ENCODE assay signal across 15 cellular contexts in genomic region chr3:71893120-71893519, GRCh38.
DNase-seq lines count a peak whose midpoint lies in the region; ATAC-seq, FAIRE-seq and TF ChIP-seq lines count a peak whose summit lies in the region.
"Had no signal": no experiment of that assay in that cellular context is flagged by ENCODE, and none has a peak within 500 bp of the region (broad histone marks: within the 10 kb centered on the region; RNA-seq: fewer than 3 reads in every experiment).

No MANE protein-coding gene starts in this region.

- no peak overlapping the region for H3K4ac ChIP-seq in H1 (replicated peaks; ENCODE audit: insufficient read length, low read depth, low read length)

- H3K9ac ChIP-seq in H1 (replicated peaks in 1 of 4; ENCODE audit: extremely low read depth in 1 of 4, low read depth in 3 of 4, low read length in 3 of 4), result no peak overlapping the region

- no peak overlapping the region for H3K27ac ChIP-seq in H1 (ENCODE audit: low read depth, low read length)

- TF ChIP-seq CTCF in GM12865 (IDR thresholded peaks at IDR 0.05; ENCODE audit: insufficient read depth, low read depth, low read length, missing control alignments) (no peak), H1 (IDR thresholded peaks at IDR 0.05; ENCODE audit: control extremely low read depth in 1 of 3, insufficient read depth in 1 of 3, low read depth in 1 of 3, low read length in 3 of 3) (no peak)

- peak; percentile 64 for ATAC-seq in HG02885 (IDR thresholded peaks at IDR 0.05; ENCODE audit: poor library complexity, unreplicated experiment)
- no peak for ATAC-seq in HG03175 (IDR thresholded peaks at IDR 0.05; ENCODE audit: unreplicated experiment)
- no peak for ATAC-seq in HG03196 (IDR thresholded peaks at IDR 0.05; ENCODE audit: unreplicated experiment)

- no peaks in the 10 kb centered on the region for H3K36me3 ChIP-seq in H1 (ENCODE audit: control insufficient read depth in 2 of 4, insufficient read depth in 4 of 4, low read length in 3 of 4)

- H4K20me1 ChIP-seq in H1 (replicated peaks in 1 of 2; ENCODE audit: control insufficient read depth in 1 of 2, insufficient read depth in 2 of 2, low read length in 2 of 2), result no peaks in the 10 kb centered on the region

- H2AFZ ChIP-seq in H1 (ENCODE audit: low read length), result no peak overlapping the region

- H2BK5ac ChIP-seq in H1 (ENCODE audit: low read depth, low read length), result no peak overlapping the region

- no peak overlapping the region for H2AK5ac ChIP-seq in H1 (ENCODE audit: low read depth, low read length)

- FAIRE-seq in H1 (lab: Jason Lieb, UNC), result no peak
- FAIRE-seq: H54 had no signal

- H3K56ac ChIP-seq in H1 (replicated peaks; ENCODE audit: insufficient read length, low read depth, low read length), result no peak overlapping the region

- no peaks in the 10 kb centered on the region for H3K79me1 ChIP-seq in H1 (ENCODE audit: low read depth, low read length)

- no peak overlapping the region for H3K4me2 ChIP-seq in H1 (ENCODE audit: insufficient read depth in 1 of 2, low read depth in 2 of 2, low read length in 2 of 2)

- no peak overlapping the region for H4K91ac ChIP-seq in H1 (replicated peaks; ENCODE audit: insufficient read length, low read length)

- H4K8ac ChIP-seq in H1 (ENCODE audit: extremely low read depth, insufficient read depth, low read length), result no peak overlapping the region

- H3K27me3 ChIP-seq in H1 (replicated peaks in 1 of 4; ENCODE audit: control insufficient read depth in 3 of 4, extremely low read depth in 1 of 4, insufficient read depth in 3 of 4, low read length in 3 of 4), result no peaks in the 10 kb centered on the region

- H2BK12ac ChIP-seq in H1 (ENCODE audit: low read depth, low read length), result peak overlapping the region; percentile 45; the same call in 1 of the 2 replicates

- H3K4me3 ChIP-seq in GM12865 (ENCODE audit: low read depth, low read length) (no peak overlapping the region), H1 (ENCODE audit: extremely low read depth in 1 of 4, insufficient read depth in 2 of 4, low read depth in 3 of 4, low read length in 4 of 4) (no peak overlapping the region)

- POLR2A ChIA-PET in H1 (lab: Charles Lee; ENCODE audit: partially characterized antibody), result no interaction called here

- no peak for TF ChIP-seq POLR2A in H1 (IDR thresholded peaks at IDR 0.05; ENCODE audit: control extremely low read depth in 1 of 2, low read depth in 2 of 2, low read length in 2 of 2)

- 89% methylated on average over 6 of the region's 6 CpGs; no CpG with 5 or more reads in 1 of the 2 experiments for WGBS in H1 (ENCODE audit: extremely low coverage in 1 of 2, insufficient coverage in 1 of 2, insufficient read length in 1 of 2, insufficient replicate concordance in 2 of 2, low coverage in 1 of 2, low lambda C conversion rate in 2 of 2, missing lambda C conversion rate in 1 of 2), 2 experiments

- no peak overlapping the region for H3K14ac ChIP-seq in H1 (ENCODE audit: insufficient read length)

- no peaks in the 10 kb centered on the region for H3K23me2 ChIP-seq in H1 (ENCODE audit: low read depth, low read length)

- no peak overlapping the region for H2BK15ac ChIP-seq in H1 (ENCODE audit: low read length)

- H3K23ac ChIP-seq in H1 (ENCODE audit: insufficient read length), result no peak overlapping the region

- DNase-seq in GM12865 (ENCODE audit: low read depth) (peak; percentile 25), H1 (ENCODE audit: low read depth in 1 of 2, low spot score in 2 of 2) (no peak), nucleus accumbens (lab: John Stamatoyannopoulos, UW) (peak in 38 of 56 donors; percentile 7 to 83 (median 36)), ACHN (no peak)
- DNase-seq: COR-L47, NCI-H1048, NCI-H146, NCI-H2171, NCI-H446 treated with DMSO at 0.1 percent for 48 hours, NCI-H774, SHP77 treated with DMSO at 0.1 percent for 48 hours had no signal

- no peak for TF ChIP-seq EP300 in H1 (IDR thresholded peaks at IDR 0.05; ENCODE audit: borderline replicate concordance in 1 of 2, low read depth in 2 of 2, low read length in 2 of 2)

- no peak overlapping the region for H2BK20ac ChIP-seq in H1 (ENCODE audit: low read length)

- H3K9me3 ChIP-seq in H1 (ENCODE audit: insufficient read depth in 2 of 2, low read depth in 1 of 2, low read length in 1 of 2), result no peaks in the 10 kb centered on the region

- H3K79me2 ChIP-seq in H1 (ENCODE audit: control insufficient read depth in 1 of 2, insufficient read depth in 2 of 2, low read length in 2 of 2), result no peaks in the 10 kb centered on the region

- H2BK120ac ChIP-seq in H1 (replicated peaks; ENCODE audit: low read depth, low read length), result no peak overlapping the region

- H3K4me1 ChIP-seq in H1 (replicated peaks in 1 of 4; ENCODE audit: control insufficient read depth in 3 of 4, insufficient read depth in 4 of 4, low read length in 3 of 4), result peaks cover 3 to 7% (median 5%) of the 10 kb centered on the region in 4 experiments; a peak in 4 of 7 replicates

- in situ Hi-C loops in ACHN (cut with HindIII; ENCODE audit: low pct_ligation_motif_present, low pct_unique_long_range_greater_than_20kb, low sequenced_read_pairs), result no loop called here

- H3K18ac ChIP-seq in H1 (ENCODE audit: extremely low read depth, low read length), result no peak overlapping the region

- no peak for TF ChIP-seq RAD21 in H1 (IDR thresholded peaks at IDR 0.05 in 1 of 2, conservative IDR thresholded peaks at IDR 0.05 in 1 of 2; ENCODE audit: low read depth in 2 of 2, low read length in 2 of 2)

- CTCF ChIA-PET in H1 (lab: Charles Lee; ENCODE audit: partially characterized antibody), result interaction anchor here (0.7 to 1.6 kb wide), 4 partner anchors 14 to 163 kb away, joined by 3 read pairs; no protein-coding TSS in a partner anchor

- H4K5ac ChIP-seq in H1 (ENCODE audit: insufficient read length, low read depth, low read length), result no peak overlapping the region

TF ChIP-seq in H1, 55 proteins besides CTCF, POLR2A, EP300 and RAD21:
- TF ChIP-seq POLR2AphosphoS5 (IDR thresholded peaks at IDR 0.05; ENCODE audit: low read depth, low read length) (no peak), KDM1A (IDR thresholded peaks at IDR 0.05; ENCODE audit: borderline replicate concordance, low read length) (peak; percentile 89), RNF2 (IDR thresholded peaks at IDR 0.05; ENCODE audit: borderline replicate concordance, low read depth, low read length, missing control alignments, poor library complexity, severe bottlenecking) (no peak), CHD1 (IDR thresholded peaks at IDR 0.05; ENCODE audit: low read depth, low read length) (no peak), TAF1 (IDR thresholded peaks at IDR 0.05; ENCODE audit: low read depth, low read length) (no peak), TCF12 (IDR thresholded peaks at IDR 0.05; ENCODE audit: low read depth, low read length) (no peak), MAX (IDR thresholded peaks at IDR 0.05) (no peak)

Comparison
In these comparisons a context has a peak if more than half of its experiments do, and no peak if none do; other contexts are left out.
1. DNase-seq: peak in GM12865 (single experiment) and nucleus accumbens (38 of 56); none in H1 (0 of 2) and ACHN (single experiment).